ENCODE assay signal across 1 cellular context in the genomic region with DNA sequence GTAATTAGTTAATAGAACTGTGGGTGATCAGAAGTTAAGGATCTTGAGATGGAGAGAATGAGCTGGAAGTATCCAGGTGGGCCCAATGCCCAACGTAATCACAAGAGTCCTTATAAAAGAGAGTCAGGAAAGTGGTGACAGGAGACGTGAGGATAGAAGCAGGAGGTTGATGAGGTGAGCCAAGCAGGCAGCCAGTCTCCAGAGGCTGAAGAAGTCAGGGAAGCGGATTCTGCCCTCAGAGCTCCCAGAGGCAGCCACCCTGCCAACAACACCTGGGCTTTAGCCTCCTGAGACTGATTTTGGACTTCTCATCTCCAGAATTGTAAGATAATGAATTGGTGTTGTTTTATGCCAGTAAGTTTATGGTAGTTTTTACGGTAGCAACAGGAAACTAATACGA.
TF ChIP-seq lines count a peak whose summit lies in the region.

No MANE protein-coding gene starts in this region.

TF ChIP-seq in K562, 482 proteins besides CTCF, POLR2A, EP300 and RAD21 (continued from another document):
- TF ChIP-seq THAP7 (CRISPR knock-in tag; IDR thresholded peaks at IDR 0.05): no peak
- no peak for TF ChIP-seq ZC3H8 (IDR thresholded peaks at IDR 0.05)
- no peak for TF ChIP-seq ZNF224 (CRISPR knock-in tag; IDR thresholded peaks at IDR 0.05)
- no peak for TF ChIP-seq SMC3 (conservative IDR thresholded peaks at IDR 0.05; ENCODE audit: insufficient read depth, low read depth, low read length)
- TF ChIP-seq, protein P1, sequence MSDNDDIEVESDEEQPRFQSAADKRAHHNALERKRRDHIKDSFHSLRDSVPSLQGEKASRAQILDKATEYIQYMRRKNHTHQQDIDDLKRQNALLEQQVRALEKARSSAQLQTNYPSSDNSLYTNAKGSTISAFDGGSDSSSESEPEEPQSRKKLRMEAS (CRISPR knock-in tag; IDR thresholded peaks at IDR 0.05): no peak
- TF ChIP-seq, protein P2, sequence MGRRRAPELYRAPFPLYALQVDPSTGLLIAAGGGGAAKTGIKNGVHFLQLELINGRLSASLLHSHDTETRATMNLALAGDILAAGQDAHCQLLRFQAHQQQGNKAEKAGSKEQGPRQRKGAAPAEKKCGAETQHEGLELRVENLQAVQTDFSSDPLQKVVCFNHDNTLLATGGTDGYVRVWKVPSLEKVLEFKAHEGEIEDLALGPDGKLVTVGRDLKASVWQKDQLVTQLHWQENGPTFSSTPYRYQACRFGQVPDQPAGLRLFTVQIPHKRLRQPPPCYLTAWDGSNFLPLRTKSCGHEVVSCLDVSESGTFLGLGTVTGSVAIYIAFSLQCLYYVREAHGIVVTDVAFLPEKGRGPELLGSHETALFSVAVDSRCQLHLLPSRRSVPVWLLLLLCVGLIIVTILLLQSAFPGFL (CRISPR knock-in tag; IDR thresholded peaks at IDR 0.05): no peak
- no peak for TF ChIP-seq SMARCA4 (IDR thresholded peaks at IDR 0.05)
- TF ChIP-seq IRF2 (CRISPR knock-in tag; IDR thresholded peaks at IDR 0.05): no peak
